Comparison of ENCODE assay signal across 29 cellular contexts in the genomic region with DNA sequence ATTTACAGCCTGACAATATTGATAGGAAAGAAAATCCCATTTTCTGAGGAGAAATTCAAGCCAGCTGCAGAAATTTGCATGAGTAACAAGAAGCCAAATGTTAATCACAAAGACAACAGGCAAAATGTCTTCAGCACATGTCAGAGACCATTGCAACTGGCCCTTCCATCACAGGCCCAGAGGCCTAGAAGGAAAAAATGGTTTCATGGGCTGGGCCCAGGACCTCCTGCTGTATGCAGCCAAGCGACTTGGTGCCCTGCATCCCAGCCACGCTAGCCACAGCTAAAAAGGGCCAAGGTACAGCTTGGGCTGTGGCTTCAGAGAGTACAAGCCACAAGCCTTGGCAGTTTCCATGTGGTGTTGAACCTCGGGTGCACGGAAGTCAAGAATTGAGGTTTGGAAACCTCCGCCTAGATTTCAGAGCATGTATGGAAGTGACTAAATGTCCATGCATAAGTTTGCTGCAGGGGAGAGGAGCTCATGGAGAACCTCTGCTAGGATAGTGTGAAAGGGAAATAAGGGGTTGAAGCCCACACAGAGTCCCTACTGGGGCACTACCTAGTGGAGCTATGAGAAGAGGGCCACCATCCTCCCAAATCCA.
"Had no signal": no experiment of that assay in that cellular context is flagged by ENCODE, and none has a peak within 500 bp of the region (broad histone marks: within the 10 kb centered on the region; RNA-seq: fewer than 3 reads in every experiment).

No MANE protein-coding gene starts in this region.

- H3K27me3 ChIP-seq: adrenal gland, ascending aorta, body of pancreas, brain microvascular endothelial cell, breast epithelium, cardiac muscle cell had no signal

- H3K4me3 ChIP-seq: adrenal gland, ascending aorta, body of pancreas, breast epithelium, cardiac muscle cell had no signal

- H3K36me3 ChIP-seq: adrenal gland, ascending aorta, brain microvascular endothelial cell, breast epithelium, cardiac muscle cell had no signal

- DNase-seq: activated effector memory CD4-positive, alpha-beta T cell treated with anti-CD3 and anti-CD28 coated beads, Interleukin-2, amount 50 U/mL, for 16 hours; activated effector memory CD4-positive, alpha-beta T cell treated with Interleukin-2 at 50 U/mL for 16 hours; activated gamma-delta T cell; activated gamma-delta T cell treated with Interleukin-2 at 50 U/mL for 16 hours; activated naive CD4-positive, alpha-beta T cell; activated naive CD4-positive, alpha-beta T cell treated with anti-CD3 and anti-CD28 coated beads for 36 hours; activated naive CD4-positive, alpha-beta T cell treated with anti-CD3 and anti-CD28 coated beads, Interleukin-2, amount 10 ng/mL, durations not matched to agents 7 days and 5 days; activated naive CD4-positive, alpha-beta T cell treated with anti-CD3 and anti-CD28 coated beads, Interleukin-2, amount 50 U/mL, for 16 hours; activated naive CD4-positive, alpha-beta T cell treated with Interleukin-2 at 50 U/mL for 16 hours; activated naive CD8-positive, alpha-beta T cell treated with anti-CD3 and anti-CD28 coated beads for 36 hours; activated naive CD8-positive, alpha-beta T cell treated with anti-CD3 and anti-CD28 coated beads, Interleukin-2, amount 10 ng/mL, durations not matched to agents 7 days and 5 days; activated naive CD8-positive, alpha-beta T cell treated with anti-CD3 and anti-CD28 coated beads, Interleukin-2, amount 50 U/mL, for 24 hours; activated T-cell treated with anti-CD3 and anti-CD28 coated beads, Interleukin-2, amount 50 U/mL, for 24 hours; activated T-cell treated with anti-CD3 and anti-CD28 coated beads, Interleukin-2, amount 50 U/mL, for 4 hours; activated T-cell treated with anti-CD3 and anti-CD28 coated beads, Interleukin-2, amount 50 U/mL, for 48 hours; activated T-cell treated with anti-CD3 and anti-CD28 coated beads, Interleukin-2, amount 50 U/mL, for 72 hours; adrenal gland; amniotic stem cell; amygdala; anterior cingulate cortex; aorta; body of pancreas; brain microvascular endothelial cell; caudate nucleus; central memory CD4-positive, alpha-beta T cell; cerebellar nuclear complex had no signal

- H3K4me1 ChIP-seq: adrenal gland, ascending aorta, body of pancreas, breast epithelium had no signal

- H3K9me3 ChIP-seq: adrenal gland, body of pancreas had no signal

- H3K27ac ChIP-seq: adrenal gland, ascending aorta, body of pancreas, brain microvascular endothelial cell, breast epithelium, cardiac muscle cell had no signal
